7 cellular contexts compared by ENCODE assay signal in the genomic region with DNA sequence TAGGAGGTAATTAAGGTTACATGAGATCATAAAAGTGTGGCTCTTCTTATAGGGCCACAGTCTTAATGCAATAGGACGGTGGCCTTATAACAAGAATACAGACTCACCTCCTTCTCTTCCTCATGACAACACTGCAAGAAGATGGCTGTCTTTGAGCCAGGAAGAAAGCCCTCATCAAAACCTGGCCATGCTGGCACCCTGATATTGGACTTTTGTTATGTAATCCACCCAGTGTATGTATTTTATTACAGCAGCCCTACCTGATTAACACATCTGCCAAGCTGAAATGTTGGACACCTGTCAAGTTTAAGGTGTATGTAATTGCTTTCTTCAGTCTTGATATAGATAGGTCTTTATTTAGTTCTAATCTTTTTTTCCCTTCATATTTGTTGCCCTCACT.
"Had no signal": no experiment of that assay in that cellular context is flagged by ENCODE, and none has a peak within 500 bp of the region (broad histone marks: within the 10 kb centered on the region; RNA-seq: fewer than 3 reads in every experiment).

No MANE protein-coding gene starts in this region.

- H3K4me3 ChIP-seq: GM23338 had no signal

- FAIRE-seq: H1, H54, HepG2 had no signal

- H2AFZ ChIP-seq: GM23338 had no signal

- DNase-seq: H9, HCEC 1CT, KBM-7 had no signal

- H3K4me2 ChIP-seq: GM23338 had no signal

- ATAC-seq: GM23338, HepG2 had no signal
